11 cellular contexts compared by ENCODE assay signal in the genomic region with DNA sequence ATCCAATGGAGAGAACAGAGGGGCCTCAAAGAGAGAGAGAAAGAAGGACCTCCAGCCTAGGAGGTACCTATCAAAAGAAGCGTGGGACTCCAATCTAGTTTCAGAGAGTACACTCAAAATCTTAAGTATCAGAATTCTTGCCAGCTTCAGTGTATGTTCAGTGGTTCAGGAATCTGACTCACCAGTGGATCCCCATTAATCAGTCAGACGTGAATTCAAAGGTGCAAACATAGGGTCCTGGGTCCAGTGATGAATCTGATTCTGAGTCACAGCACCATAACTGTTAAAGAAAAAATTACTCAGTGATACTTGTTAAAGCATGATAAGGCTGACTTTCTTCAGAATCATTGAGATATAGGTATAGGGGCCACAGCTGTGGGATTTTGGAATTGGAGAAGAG. TPM values are rescaled to one million over a fixed set of nuclear protein-coding genes. Genes with fewer than 3 reads are reported as not detected.
A peak's percentile ranks its signal among the peaks of the same experiment; 100 is the strongest.
DNase-seq lines count a peak whose midpoint lies in the region; ATAC-seq and TF ChIP-seq lines count a peak whose summit lies in the region.
"Had no signal": no experiment of that assay in that cellular context is flagged by ENCODE, and none has a peak within 500 bp of the region (broad histone marks: within the 10 kb centered on the region; RNA-seq: fewer than 3 reads in every experiment).

No MANE protein-coding gene starts in this region.

- H3K27me3 Mint-ChIP-seq in activated T-cell treated with anti-CD3 and anti-CD28 coated beads, Interleukin-2, amount 50 U/mL, for 72 hours (ENCODE audit: low read depth) = no peaks in the 10 kb centered on the region

- CTCF ChIA-PET in AG04450 (lab: Charles Lee) = no interaction called here

- H3K4me3 Mint-ChIP-seq in activated T-cell treated with anti-CD3 and anti-CD28 coated beads, Interleukin-2, amount 50 U/mL, for 72 hours = peak overlapping the region; percentile 34 to 42

- peak; percentile 44 for DNase-seq in AG04450 (ENCODE audit: low read depth, low spot score)
- peak; percentile 40 to 47 for DNase-seq in activated T-cell treated with anti-CD3 and anti-CD28 coated beads, Interleukin-2, amount 50 U/mL, for 72 hours
- DNase-seq in iris pigment epithelial cell (ENCODE audit: low read depth) = peak; percentile 92
- no peak for DNase-seq in NCI-H1417 (lab: John Stamatoyannopoulos, UW)
- DNase-seq in NCI-H82 treated with DMSO at 0.1 percent for 48 hours (lab: John Stamatoyannopoulos, UW; ENCODE audit: unreplicated experiment) = no peak
- DNase-seq in NCI-H345 (lab: John Stamatoyannopoulos, UW) = no peak
- DNase-seq: DMS79, NCI-H1694, SHP77 had no signal

- no peak overlapping the region for H3K27ac ChIP-seq in AG04450 (ENCODE audit: low read depth, low read length)

- no peaks in the 10 kb centered on the region for H3K9me3 Mint-ChIP-seq in activated T-cell treated with anti-CD3 and anti-CD28 coated beads, Interleukin-2, amount 50 U/mL, for 72 hours

- POLR2A ChIA-PET in AG04450 (lab: Yijun Ruan, JAX) = interaction anchor here (0.6 kb wide), 1 partner anchor 28 kb away, joined by 6 read pairs; no protein-coding TSS in a partner anchor

- ATAC-seq in GM18868 (IDR thresholded peaks at IDR 0.05; ENCODE audit: unreplicated experiment) (peak; percentile 73), GM19467 (IDR thresholded peaks at IDR 0.05; ENCODE audit: unreplicated experiment) (no peak)
- peak; percentile 96 to 97 for ATAC-seq in activated T-cell treated with anti-CD3 and anti-CD28 coated beads, Interleukin-2, amount 50 U/mL, for 72 hours (replicated peaks in 1 of 2)

- no peak for TF ChIP-seq CTCF in AG04450 (IDR thresholded peaks at IDR 0.05; ENCODE audit: low read depth, low read length)

- H3K27me3 ChIP-seq in AG04450 (ENCODE audit: control insufficient read depth, insufficient read depth, low read length) = no peaks in the 10 kb centered on the region

- H3K4me3 ChIP-seq in AG04450 (ENCODE audit: low read depth, low read length) = no peak overlapping the region

- H3K36me3 Mint-ChIP-seq in activated T-cell treated with anti-CD3 and anti-CD28 coated beads, Interleukin-2, amount 50 U/mL, for 72 hours (ENCODE audit: insufficient read depth in 2 of 2) = peaks cover 4 to 20% of the 10 kb centered on the region in 2 donors

- H3K9me3 ChIP-seq in AG04450 (ENCODE audit: control insufficient read depth, insufficient read depth, low read length) = no peaks in the 10 kb centered on the region

- peaks cover 32% of the 10 kb centered on the region for H3K4me1 Mint-ChIP-seq in activated T-cell treated with anti-CD3 and anti-CD28 coated beads, Interleukin-2, amount 50 U/mL, for 72 hours (ENCODE audit: low read depth)

- H3K27ac Mint-ChIP-seq in activated T-cell treated with anti-CD3 and anti-CD28 coated beads, Interleukin-2, amount 50 U/mL, for 72 hours = peak overlapping the region; percentile 90

RNA-seq across cellular contexts. Expression of a gene that starts 33.2 kb away (rescaled TPM):
- polyA plus RNA-seq in AG04450 (2011; rRNA removed) = 17.2 and 22.8 TPM in 2 replicates
- 46.0 and 66.7 TPM in 2 replicates for polyA minus RNA-seq in AG04450 (2011; rRNA and poly(A)+ RNA removed)
- 10 to 100 TPM; 84.0 to 88.9 TPM for total RNA-seq in activated T-cell treated with anti-CD3 and anti-CD28 coated beads, Interleukin-2, amount 50 U/mL, for 72 hours

Comparison
In these comparisons a context has a peak if more than half of its experiments do, and no peak if none do; other contexts are left out.
1. DNase-seq: peak in AG04450 (single experiment), activated T-cell treated with anti-CD3 and anti-CD28 coated beads, Interleukin-2, amount 50 U/mL, for 72 hours (2 of 2) and iris pigment epithelial cell (single experiment); none in NCI-H1417 (0 of 3), NCI-H82 treated with DMSO at 0.1 percent for 48 hours (single experiment) and NCI-H345 (single experiment).